8 cellular contexts compared by ENCODE assay signal in the genomic region with DNA sequence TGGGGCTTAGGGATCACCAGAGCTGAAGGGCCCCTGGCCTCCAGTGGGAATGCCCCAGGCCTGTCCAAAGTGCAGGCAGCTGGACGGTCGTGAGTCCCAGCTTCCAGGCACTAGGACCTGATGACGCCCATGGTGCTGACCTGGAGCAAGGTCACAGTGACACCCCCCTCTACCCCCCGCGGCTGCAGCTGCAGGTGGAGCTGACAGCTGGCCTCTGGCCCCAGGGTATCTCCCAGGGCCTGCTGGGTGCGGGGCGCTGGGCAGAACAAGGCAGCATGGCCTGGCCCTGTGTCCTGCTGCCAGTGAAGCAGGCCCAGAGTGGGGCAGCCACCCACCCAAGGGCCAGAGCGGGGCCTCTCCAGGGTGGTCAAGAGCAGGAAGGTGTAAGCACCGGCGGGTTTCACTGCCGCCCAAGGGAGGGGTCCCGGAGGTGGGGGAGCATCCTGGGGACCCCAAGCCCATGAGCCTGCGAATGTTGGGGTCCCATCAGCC. TPM values are rescaled to one million over a fixed set of nuclear protein-coding genes. Genes with fewer than 3 reads are reported as not detected.
DNase-seq lines count a peak whose midpoint lies in the region; ATAC-seq, FAIRE-seq and TF ChIP-seq lines count a peak whose summit lies in the region.

No MANE protein-coding gene starts in this region.

- peak overlapping the region; percentile 94 for H3K4me2 ChIP-seq in A549

- no peak for TF ChIP-seq CTCF in A549 (IDR thresholded peaks at IDR 0.05)
- TF ChIP-seq CTCF in MCF 10A (IDR thresholded peaks at IDR 0.05; ENCODE audit: unreplicated experiment), result no peak
- TF ChIP-seq CTCF in lung (IDR thresholded peaks at IDR 0.05; ENCODE audit: control extremely low read depth, extremely low read depth), result no peak
- no peak for TF ChIP-seq CTCF in type B pancreatic cell (conservative IDR thresholded peaks at IDR 0.05)

- H3K36me3 ChIP-seq in lung (ENCODE audit: control insufficient read depth in 2 of 2, insufficient read depth in 2 of 2, low read length in 2 of 2), result peaks cover 0 to 25% of the 10 kb centered on the region in 2 donors

- TF ChIP-seq EP300 in A549 (IDR thresholded peaks at IDR 0.05), result no peak
- no peak for TF ChIP-seq EP300 in Ishikawa (IDR thresholded peaks at IDR 0.05; ENCODE audit: borderline replicate concordance)

- H3K9me3 Mint-ChIP-seq in MCF 10A (ENCODE audit: unreplicated experiment) (no peaks in the 10 kb centered on the region), type B pancreatic cell (no peaks in the 10 kb centered on the region)

- H3K4me1 ChIP-seq in A549, result peaks cover 53% of the 10 kb centered on the region
- peaks cover 4 to 29% of the 10 kb centered on the region in 2 donors for H3K4me1 ChIP-seq in lung (ENCODE audit: control insufficient read depth in 2 of 2, insufficient read depth in 2 of 2, low read length in 2 of 2)

- TF ChIP-seq POLR2A in A549 (IDR thresholded peaks at IDR 0.05; ENCODE audit: low read length), result no peak

- H3K4me3 ChIP-seq in A549, result peak overlapping the region; percentile 60
- peak overlapping the region; percentile 22 for H3K4me3 ChIP-seq in lung

- H3K27me3 Mint-ChIP-seq in MCF 10A (ENCODE audit: insufficient read depth, unreplicated experiment) (no peaks in the 10 kb centered on the region), type B pancreatic cell (no peaks in the 10 kb centered on the region)

- BruUV-seq in MCF 10A (replicated peaks; lab: Mats Ljungman, UMichigan), result no TSS peak

- H3K27ac Mint-ChIP-seq in MCF 10A (ENCODE audit: low read depth, unreplicated experiment) (no peak overlapping the region), type B pancreatic cell (no peak overlapping the region)

- ATAC-seq in A549 (peak; percentile 22 to 36; a peak in 5 of 6 replicates), lung (ENCODE audit: insufficient read depth, low FRiP score) (no peak), GM19328 (IDR thresholded peaks at IDR 0.05; ENCODE audit: unreplicated experiment) (no peak)

- TF ChIP-seq RAD21 in A549 (conservative IDR thresholded peaks at IDR 0.05 in 1 of 2, IDR thresholded peaks at IDR 0.05 in 1 of 2) (no peak), Ishikawa (IDR thresholded peaks at IDR 0.05; ENCODE audit: low read depth) (no peak)

- H3K4me1 Mint-ChIP-seq in MCF 10A (ENCODE audit: insufficient read depth, unreplicated experiment) (no peaks in the 10 kb centered on the region), type B pancreatic cell (ENCODE audit: unreplicated experiment) (peaks cover 7% of the 10 kb centered on the region)

- CTCF ChIA-PET in A549 (lab: Yijun Ruan, JAX), result interaction anchor here (0.6 to 7.3 kb wide), 6 partner anchors 10 to 170 kb away, joined by 3 to 60 read pairs (median 6); a partner anchor contains a TSS
- CTCF ChIA-PET in MCF 10A (lab: Yijun Ruan, JAX), result interaction anchor here (1.0 kb wide), 1 partner anchor 17 kb away, joined by 3 read pairs; no protein-coding TSS in a partner anchor

- peak overlapping the region; percentile 95 to 96 for H3K27ac ChIP-seq in A549
- H3K27ac ChIP-seq in lung (ENCODE audit: low read depth in 1 of 2, low read length in 1 of 2), result peak overlapping the region; percentile 61 to 95

- 22% methylated on average over 7 of the region's 13 CpGs for WGBS in A549 (ENCODE audit: missing lambda C conversion rate)
- 34 to 57% methylated on average over 13 of the region's 13 CpGs for WGBS in lung, 2 donors

- POLR2A ChIA-PET in A549 (lab: Yijun Ruan, JAX) (interaction anchor here (0.6 to 2.4 kb wide), 5 partner anchors 11 to 96 kb away, joined by 3 to 13 read pairs (median 6); a partner anchor contains a TSS), MCF 10A (lab: Yijun Ruan, JAX) (interaction anchor here (0.6 to 1.8 kb wide), 5 partner anchors 22 to 173 kb away, joined by 3 to 6 read pairs (median 3); no protein-coding TSS in a partner anchor)

- no peaks in the 10 kb centered on the region for H3K9me3 ChIP-seq in A549
- H3K9me3 ChIP-seq in lung (ENCODE audit: control insufficient read depth in 2 of 2, insufficient read depth in 1 of 2, low read length in 1 of 2), result no peaks in the 10 kb centered on the region

- no peaks in the 10 kb centered on the region for H3K27me3 ChIP-seq in lung (ENCODE audit: control insufficient read depth, insufficient read depth)

- FAIRE-seq in A549 (lab: Jason Lieb, UNC), result no peak

- H3K36me3 Mint-ChIP-seq in MCF 10A (ENCODE audit: insufficient read depth, unreplicated experiment) (peaks cover 11% of the 10 kb centered on the region), type B pancreatic cell (no peaks in the 10 kb centered on the region)

- DNase-seq in A549 (ENCODE audit: low read depth in 1 of 2, low spot score in 1 of 2) (no peak), MCF 10A (ENCODE audit: unreplicated experiment) (no peak), lung (ENCODE audit: low spot score) (no peak), NCI-H2029 (lab: John Stamatoyannopoulos, UW) (no peak), type B pancreatic cell (ENCODE audit: extremely low spot score, unreplicated experiment) (no peak), germinal center (ENCODE audit: low spot score) (no peak)

- intact Hi-C loops in MCF 10A (cut with micrococcal nuclease), result no loop called here

- H3K4me3 Mint-ChIP-seq in MCF 10A (ENCODE audit: unreplicated experiment), result peak overlapping the region; percentile 60
- no peak overlapping the region for H3K4me3 Mint-ChIP-seq in type B pancreatic cell

TF ChIP-seq in A549, 52 proteins besides CTCF, POLR2A, EP300 and RAD21 (continues in another document):
- TF ChIP-seq CEBPB (IDR thresholded peaks at IDR 0.05), result no peak

TF ChIP-seq in Ishikawa, 13 proteins besides CTCF, POLR2A, EP300 and RAD21:
- TF ChIP-seq ZBTB7A (IDR thresholded peaks at IDR 0.05; ENCODE audit: low read depth), result peak; percentile 2; the same call in 1 of the 2 replicates
- TF ChIP-seq TCF12 (IDR thresholded peaks at IDR 0.05; ENCODE audit: low read depth), result peak; percentile 39; the same call in 1 of the 2 replicates
- TF ChIP-seq NFIC (IDR thresholded peaks at IDR 0.05), result 0 out of 2 replicates have a peak, but pooled peaks have one; percentile 4
- TF ChIP-seq EGR1 (IDR thresholded peaks at IDR 0.05), result no peak

RNA-seq across cellular contexts. Expression of a gene that starts 0.6 kb away (rescaled TPM):
- polyA plus RNA-seq in A549 (2011; rRNA removed), result 36.3 and 49.4 TPM in 2 replicates
- polyA plus RNA-seq in A549 (2012; cell fraction: cytosol; rRNA removed), result 99.5 and 132 TPM in 2 replicates
- 1,336 and 1,871 TPM in 2 replicates for polyA plus RNA-seq in A549 (2012; cell fraction: nucleus; rRNA removed)
- polyA plus RNA-seq in A549 (2017; fragmentation: RNase III; extraction: RNeasy Plus Mini Kit Qiagen cat#74134 plus additional on column Dnase treatment), result 94.9 to 120 TPM (median 115 TPM) in 3 replicates
- polyA minus RNA-seq in A549 (2011; rRNA and poly(A)+ RNA removed), result 33.0 and 50.4 TPM in 2 replicates
- 10.7 and 12.3 TPM in 2 replicates for total RNA-seq in MCF 10A (2022)
- total RNA-seq in lung, result 100 to 1,000 TPM in 1 of 2 donors, 10 to 100 TPM in 1; 70.2 to 322 TPM
- polyA plus RNA-seq in lung, result 100 to 1,000 TPM; 244 to 438 TPM
- total RNA-seq in type B pancreatic cell (ENCODE audit: low replicate concordance), result 37.0 and 49.7 TPM in 2 replicates

RNA-seq across cellular contexts. Expression of a gene that starts 7.8 kb away (rescaled TPM):
- polyA plus RNA-seq in A549 (2011; rRNA removed), result 71.0 and 73.7 TPM in 2 replicates
- 361 and 428 TPM in 2 replicates for polyA plus RNA-seq in A549 (2012; cell fraction: cytosol; rRNA removed)
- polyA plus RNA-seq in A549 (2012; cell fraction: nucleus; rRNA removed), result 379 and 494 TPM in 2 replicates
- polyA plus RNA-seq in A549 (2017; fragmentation: RNase III; extraction: RNeasy Plus Mini Kit Qiagen cat#74134 plus additional on column Dnase treatment), result 283 to 300 TPM (median 298 TPM) in 3 replicates
- 93.4 and 105 TPM in 2 replicates for polyA minus RNA-seq in A549 (2011; rRNA and poly(A)+ RNA removed)
- 211 and 229 TPM in 2 replicates for total RNA-seq in MCF 10A (2022)
- total RNA-seq in lung, result 100 to 1,000 TPM in 1 of 2 donors, 10 to 100 TPM in 1; 57.8 to 151 TPM
- 100 to 1,000 TPM; 139 to 180 TPM for polyA plus RNA-seq in lung
- 153 and 168 TPM in 2 replicates for total RNA-seq in type B pancreatic cell (ENCODE audit: low replicate concordance)

RNA-seq across cellular contexts. Expression of a gene that starts 28.1 kb away (rescaled TPM):
- polyA plus RNA-seq in A549 (2011; rRNA removed), result 109 and 130 TPM in 2 replicates
- polyA plus RNA-seq in A549 (2012; cell fraction: cytosol; rRNA removed), result 155 and 214 TPM in 2 replicates
- 236 and 305 TPM in 2 replicates for polyA plus RNA-seq in A549 (2012; cell fraction: nucleus; rRNA removed)
- polyA plus RNA-seq in A549 (2017; fragmentation: RNase III; extraction: RNeasy Plus Mini Kit Qiagen cat#74134 plus additional on column Dnase treatment), result 93.7 to 104 TPM (median 94.4 TPM) in 3 replicates
- polyA minus RNA-seq in A549 (2011; rRNA and poly(A)+ RNA removed), result 46.0 and 65.0 TPM in 2 replicates
- total RNA-seq in MCF 10A (2022), result 37.2 and 50.1 TPM in 2 replicates
- 100 to 1,000 TPM in 1 of 2 donors, 10 to 100 TPM in 1; 45.6 to 165 TPM for total RNA-seq in lung
- 100 to 1,000 TPM in 1 of 2 donors, 10 to 100 TPM in 1; 73.9 to 107 TPM for polyA plus RNA-seq in lung
- total RNA-seq in type B pancreatic cell (ENCODE audit: low replicate concordance), result 0.95 and 1.7 TPM in 2 replicates

RNA-seq across cellular contexts. Expression of a gene that starts 34.4 kb away (rescaled TPM):
- polyA plus RNA-seq in A549 (2011; rRNA removed), result 49.4 and 55.5 TPM in 2 replicates
- 69.3 and 103 TPM in 2 replicates for polyA plus RNA-seq in A549 (2012; cell fraction: cytosol; rRNA removed)
- polyA plus RNA-seq in A549 (2012; cell fraction: nucleus; rRNA removed), result 270 and 373 TPM in 2 replicates
- polyA plus RNA-seq in A549 (2017; fragmentation: RNase III; extraction: RNeasy Plus Mini Kit Qiagen cat#74134 plus additional on column Dnase treatment), result 43.7 to 51.2 TPM (median 47.1 TPM) in 3 replicates
- 103 and 125 TPM in 2 replicates for polyA minus RNA-seq in A549 (2011; rRNA and poly(A)+ RNA removed)
- total RNA-seq in MCF 10A (2022), result 14.7 and 14.9 TPM in 2 replicates
- total RNA-seq in lung, result 100 to 1,000 TPM in 1 of 2 donors, 10 to 100 TPM in 1; 44.3 to 124 TPM
- 100 to 1,000 TPM in 1 of 2 donors, 10 to 100 TPM in 1; 71.6 to 104 TPM for polyA plus RNA-seq in lung
- 13.0 and 13.7 TPM in 2 replicates for total RNA-seq in type B pancreatic cell (ENCODE audit: low replicate concordance)

Comparison
In these comparisons a context has a peak if more than half of its experiments do, and no peak if none do; other contexts are left out.
1. ATAC-seq: peak in A549 (2 of 2); none in lung (single experiment) and GM19328 (single experiment).
2. RNA of a gene that starts 28.1 kb away (total RNA-seq): 45.6 to 165 TPM in lung and 37.2 to 50.1 TPM in MCF 10A; 0.95 to 1.7 TPM in type B pancreatic cell; every median in the first group is over 10 times any median in the second.